In genomic region chr13:79688741-79689140, GRCh38 we compare ENCODE assay signal across 30 cellular contexts.
"Had no signal": no experiment of that assay in that cellular context is flagged by ENCODE, and none has a peak within 500 bp of the region (broad histone marks: within the 10 kb centered on the region; RNA-seq: fewer than 3 reads in every experiment).

No MANE protein-coding gene starts in this region.

- H3K27me3 ChIP-seq: adrenal gland, ascending aorta, body of pancreas, brain microvascular endothelial cell, breast epithelium, cardiac muscle cell had no signal

- H3K4me1 ChIP-seq: adrenal gland, ascending aorta, body of pancreas, breast epithelium had no signal

- H3K27ac ChIP-seq: adrenal gland, ascending aorta, body of pancreas, brain microvascular endothelial cell, breast epithelium, cardiac muscle cell had no signal

- DNase-seq: activated effector memory CD4-positive, alpha-beta T cell treated with anti-CD3 and anti-CD28 coated beads, Interleukin-2, amount 50 U/mL, for 16 hours; activated effector memory CD4-positive, alpha-beta T cell treated with Interleukin-2 at 50 U/mL for 16 hours; activated gamma-delta T cell; activated gamma-delta T cell treated with Interleukin-2 at 50 U/mL for 16 hours; activated naive CD4-positive, alpha-beta T cell; activated naive CD4-positive, alpha-beta T cell treated with anti-CD3 and anti-CD28 coated beads for 36 hours; activated naive CD4-positive, alpha-beta T cell treated with anti-CD3 and anti-CD28 coated beads, Interleukin-2, amount 10 ng/mL, durations not matched to agents 7 days and 5 days; activated naive CD4-positive, alpha-beta T cell treated with anti-CD3 and anti-CD28 coated beads, Interleukin-2, amount 50 U/mL, for 16 hours; activated naive CD4-positive, alpha-beta T cell treated with Interleukin-2 at 50 U/mL for 16 hours; activated naive CD8-positive, alpha-beta T cell treated with anti-CD3 and anti-CD28 coated beads for 36 hours; activated naive CD8-positive, alpha-beta T cell treated with anti-CD3 and anti-CD28 coated beads, Interleukin-2, amount 10 ng/mL, durations not matched to agents 7 days and 5 days; activated naive CD8-positive, alpha-beta T cell treated with anti-CD3 and anti-CD28 coated beads, Interleukin-2, amount 50 U/mL, for 24 hours; activated T-cell treated with anti-CD3 and anti-CD28 coated beads, Interleukin-2, amount 50 U/mL, for 1 hour; activated T-cell treated with anti-CD3 and anti-CD28 coated beads, Interleukin-2, amount 50 U/mL, for 24 hours; activated T-cell treated with anti-CD3 and anti-CD28 coated beads, Interleukin-2, amount 50 U/mL, for 4 hours; activated T-cell treated with anti-CD3 and anti-CD28 coated beads, Interleukin-2, amount 50 U/mL, for 48 hours; activated T-cell treated with anti-CD3 and anti-CD28 coated beads, Interleukin-2, amount 50 U/mL, for 72 hours; adrenal gland; amniotic stem cell; amygdala; anterior cingulate cortex; aorta; body of pancreas; brain microvascular endothelial cell; caudate nucleus; central memory CD4-positive, alpha-beta T cell; cerebellar nuclear complex had no signal

- H3K4me3 ChIP-seq: adrenal gland, ascending aorta, body of pancreas, breast epithelium, cardiac muscle cell had no signal

- H3K36me3 ChIP-seq: adrenal gland, ascending aorta, brain microvascular endothelial cell, breast epithelium, cardiac muscle cell had no signal

- H3K9me3 ChIP-seq: adrenal gland, ascending aorta, body of pancreas, breast epithelium had no signal
